Comparison of ENCODE assay signal across 10 cellular contexts in genomic region chr3:179973931-179974361, GRCh38.
DNase-seq lines count a peak whose midpoint lies in the region; ATAC-seq and TF ChIP-seq lines count a peak whose summit lies in the region.
"Had no signal": no experiment of that assay in that cellular context is flagged by ENCODE, and none has a peak within 500 bp of the region (broad histone marks: within the 10 kb centered on the region; RNA-seq: fewer than 3 reads in every experiment).

No MANE protein-coding gene starts in this region.

- no peaks in the 10 kb centered on the region for H3K79me2 ChIP-seq in osteoblast (ENCODE audit: insufficient read depth, low read length)

- H3K36me3 ChIP-seq in WERI-Rb-1 (no peaks in the 10 kb centered on the region), osteoblast (ENCODE audit: insufficient read depth, low read length) (no peaks in the 10 kb centered on the region), esophagus muscularis mucosa (no peaks in the 10 kb centered on the region)

- TF ChIP-seq CTCF in WERI-Rb-1 (IDR thresholded peaks at IDR 0.05; ENCODE audit: low read depth, low read length) (no peak), osteoblast (IDR thresholded peaks at IDR 0.05; ENCODE audit: extremely low read depth, low read depth, low read length) (no peak), type B pancreatic cell (conservative IDR thresholded peaks at IDR 0.05) (no peak), esophagus muscularis mucosa (IDR thresholded peaks at IDR 0.05) (no peak)

- H3K27ac ChIP-seq in WERI-Rb-1 = peak overlapping the region; percentile 78
- H3K27ac ChIP-seq in osteoblast (ENCODE audit: low read depth, low read length) = no peak overlapping the region
- no peak overlapping the region for H3K27ac ChIP-seq in esophagus muscularis mucosa (replicated peaks in 1 of 4)

- WGBS in esophagus muscularis mucosa = 41% methylated on average over 4 of the region's 4 CpGs

- intact Hi-C loops in esophagus muscularis mucosa (cut with DNase I) = no loop called here

- no peak for TF ChIP-seq POLR2A in esophagus muscularis mucosa (IDR thresholded peaks at IDR 0.05; ENCODE audit: low read depth)

- H3K4me1 Mint-ChIP-seq in type B pancreatic cell (ENCODE audit: unreplicated experiment) = peaks cover 4% of the 10 kb centered on the region

- no peak overlapping the region for H3K27ac Mint-ChIP-seq in type B pancreatic cell

- H3K4me1 ChIP-seq in osteoblast (ENCODE audit: insufficient read depth, low read length) (peaks cover 2% of the 10 kb centered on the region), esophagus muscularis mucosa (no peaks in the 10 kb centered on the region)

- no peaks in the 10 kb centered on the region for H4K20me1 ChIP-seq in osteoblast (ENCODE audit: insufficient read depth, low read length)

- no peak for TF ChIP-seq EP300 in esophagus muscularis mucosa (IDR thresholded peaks at IDR 0.05)

- peak; percentile 55 for ATAC-seq in GM18907 (IDR thresholded peaks at IDR 0.05; ENCODE audit: unreplicated experiment)
- peak; percentile 54 for ATAC-seq in HG03342 (IDR thresholded peaks at IDR 0.05; ENCODE audit: unreplicated experiment)
- ATAC-seq in GM19467 (IDR thresholded peaks at IDR 0.05; ENCODE audit: unreplicated experiment) = no peak

- H3K27me3 ChIP-seq in WERI-Rb-1 (ENCODE audit: insufficient read depth, low read depth, severe bottlenecking) (no peaks in the 10 kb centered on the region), osteoblast (ENCODE audit: insufficient read depth, low read length) (no peaks in the 10 kb centered on the region), esophagus muscularis mucosa (peaks cover 0 to 9% (median 0%) of the 10 kb centered on the region in 4 donors)

- H3K4me3 ChIP-seq in WERI-Rb-1 (ENCODE audit: low read depth, low read length) (no peak overlapping the region), osteoblast (ENCODE audit: insufficient read depth, low read length) (no peak overlapping the region), esophagus muscularis mucosa (no peak overlapping the region)

- DNase-seq in WERI-Rb-1 (peak; percentile 89), osteoblast (ENCODE audit: insufficient read length, low spot score, missing footprints) (no peak), type B pancreatic cell (ENCODE audit: extremely low spot score, unreplicated experiment) (no peak), esophagus muscularis mucosa (ENCODE audit: extremely low spot score) (no peak)
- DNase-seq in activated CD4-positive, CD25-positive, alpha-beta regulatory T cell treated with anti-CD3 and anti-CD28 coated beads, Interleukin-2, amount 50 U/mL, for 72 hours = no peak
- DNase-seq: activated T-cell treated with anti-CD3 and anti-CD28 coated beads for 4 hours, dermis blood vessel endothelial cell had no signal

- H2AFZ ChIP-seq in osteoblast (ENCODE audit: low read length) = peak overlapping the region; percentile 42

- H3K9me3 ChIP-seq in WERI-Rb-1 (ENCODE audit: severe bottlenecking) (no peaks in the 10 kb centered on the region), osteoblast (ENCODE audit: low read depth, low read length) (no peaks in the 10 kb centered on the region), esophagus muscularis mucosa (no peaks in the 10 kb centered on the region)

- no peaks in the 10 kb centered on the region for H3K36me3 Mint-ChIP-seq in type B pancreatic cell

- H3K4me3 Mint-ChIP-seq in type B pancreatic cell = no peak overlapping the region

- peak overlapping the region; percentile 32 for H3K4me2 ChIP-seq in osteoblast (ENCODE audit: insufficient read depth, low read length)

- H3K27me3 Mint-ChIP-seq in type B pancreatic cell = peaks cover 8% of the 10 kb centered on the region

- H3K9me3 Mint-ChIP-seq in type B pancreatic cell = no peaks in the 10 kb centered on the region
